Comparison of ENCODE assay signal across 2 cellular contexts in genomic region chr3:173001622-173002021, GRCh38.
TF ChIP-seq lines count a peak whose summit lies in the region.

No MANE protein-coding gene starts in this region.

TF ChIP-seq in GM23338, 12 proteins besides CTCF, POLR2A, EP300 and RAD21 (continued from another document):
- TF ChIP-seq ZNF462 (CRISPR knock-in tag; IDR thresholded peaks at IDR 0.05) (no peak), ZNF331 (CRISPR knock-in tag; IDR thresholded peaks at IDR 0.05; ENCODE audit: low read depth) (no peak), STAT1 (IDR thresholded peaks at IDR 0.05; ENCODE audit: unreplicated experiment) (no peak), POLR2AphosphoS5 (IDR thresholded peaks at IDR 0.05; ENCODE audit: low read depth) (no peak), ZNF114 (CRISPR knock-in tag; IDR thresholded peaks at IDR 0.05) (no peak), NANOG (IDR thresholded peaks at IDR 0.05; ENCODE audit: borderline replicate concordance) (no peak)
- TF ChIP-seq, protein P1, sequence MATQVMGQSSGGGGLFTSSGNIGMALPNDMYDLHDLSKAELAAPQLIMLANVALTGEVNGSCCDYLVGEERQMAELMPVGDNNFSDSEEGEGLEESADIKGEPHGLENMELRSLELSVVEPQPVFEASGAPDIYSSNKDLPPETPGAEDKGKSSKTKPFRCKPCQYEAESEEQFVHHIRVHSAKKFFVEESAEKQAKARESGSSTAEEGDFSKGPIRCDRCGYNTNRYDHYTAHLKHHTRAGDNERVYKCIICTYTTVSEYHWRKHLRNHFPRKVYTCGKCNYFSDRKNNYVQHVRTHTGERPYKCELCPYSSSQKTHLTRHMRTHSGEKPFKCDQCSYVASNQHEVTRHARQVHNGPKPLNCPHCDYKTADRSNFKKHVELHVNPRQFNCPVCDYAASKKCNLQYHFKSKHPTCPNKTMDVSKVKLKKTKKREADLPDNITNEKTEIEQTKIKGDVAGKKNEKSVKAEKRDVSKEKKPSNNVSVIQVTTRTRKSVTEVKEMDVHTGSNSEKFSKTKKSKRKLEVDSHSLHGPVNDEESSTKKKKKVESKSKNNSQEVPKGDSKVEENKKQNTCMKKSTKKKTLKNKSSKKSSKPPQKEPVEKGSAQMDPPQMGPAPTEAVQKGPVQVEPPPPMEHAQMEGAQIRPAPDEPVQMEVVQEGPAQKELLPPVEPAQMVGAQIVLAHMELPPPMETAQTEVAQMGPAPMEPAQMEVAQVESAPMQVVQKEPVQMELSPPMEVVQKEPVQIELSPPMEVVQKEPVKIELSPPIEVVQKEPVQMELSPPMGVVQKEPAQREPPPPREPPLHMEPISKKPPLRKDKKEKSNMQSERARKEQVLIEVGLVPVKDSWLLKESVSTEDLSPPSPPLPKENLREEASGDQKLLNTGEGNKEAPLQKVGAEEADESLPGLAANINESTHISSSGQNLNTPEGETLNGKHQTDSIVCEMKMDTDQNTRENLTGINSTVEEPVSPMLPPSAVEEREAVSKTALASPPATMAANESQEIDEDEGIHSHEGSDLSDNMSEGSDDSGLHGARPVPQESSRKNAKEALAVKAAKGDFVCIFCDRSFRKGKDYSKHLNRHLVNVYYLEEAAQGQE (IDR thresholded peaks at IDR 0.05; ENCODE audit: unreplicated experiment): no peak

TF ChIP-seq in K562, 482 proteins besides CTCF, POLR2A, EP300 and RAD21 (continued from another document):
- TF ChIP-seq, protein P2, sequence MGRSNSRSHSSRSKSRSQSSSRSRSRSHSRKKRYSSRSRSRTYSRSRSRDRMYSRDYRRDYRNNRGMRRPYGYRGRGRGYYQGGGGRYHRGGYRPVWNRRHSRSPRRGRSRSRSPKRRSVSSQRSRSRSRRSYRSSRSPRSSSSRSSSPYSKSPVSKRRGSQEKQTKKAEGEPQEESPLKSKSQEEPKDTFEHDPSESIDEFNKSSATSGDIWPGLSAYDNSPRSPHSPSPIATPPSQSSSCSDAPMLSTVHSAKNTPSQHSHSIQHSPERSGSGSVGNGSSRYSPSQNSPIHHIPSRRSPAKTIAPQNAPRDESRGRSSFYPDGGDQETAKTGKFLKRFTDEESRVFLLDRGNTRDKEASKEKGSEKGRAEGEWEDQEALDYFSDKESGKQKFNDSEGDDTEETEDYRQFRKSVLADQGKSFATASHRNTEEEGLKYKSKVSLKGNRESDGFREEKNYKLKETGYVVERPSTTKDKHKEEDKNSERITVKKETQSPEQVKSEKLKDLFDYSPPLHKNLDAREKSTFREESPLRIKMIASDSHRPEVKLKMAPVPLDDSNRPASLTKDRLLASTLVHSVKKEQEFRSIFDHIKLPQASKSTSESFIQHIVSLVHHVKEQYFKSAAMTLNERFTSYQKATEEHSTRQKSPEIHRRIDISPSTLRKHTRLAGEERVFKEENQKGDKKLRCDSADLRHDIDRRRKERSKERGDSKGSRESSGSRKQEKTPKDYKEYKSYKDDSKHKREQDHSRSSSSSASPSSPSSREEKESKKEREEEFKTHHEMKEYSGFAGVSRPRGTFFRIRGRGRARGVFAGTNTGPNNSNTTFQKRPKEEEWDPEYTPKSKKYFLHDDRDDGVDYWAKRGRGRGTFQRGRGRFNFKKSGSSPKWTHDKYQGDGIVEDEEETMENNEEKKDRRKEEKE (IDR thresholded peaks at IDR 0.05; ENCODE audit: borderline replicate concordance in 1 of 2, control insufficient read depth in 1 of 2, low read depth in 2 of 2, low read length in 1 of 2): no peak
- TF ChIP-seq ZNF561 (CRISPR knock-in tag; conservative IDR thresholded peaks at IDR 0.05) (no peak), KDM4B (IDR thresholded peaks at IDR 0.05; ENCODE audit: borderline replicate concordance in 2 of 2, low read depth in 1 of 2) (no peak), GATA2 (CRISPR knock-in tag; IDR thresholded peaks at IDR 0.05) (no peak), KLF10 (CRISPR knock-in tag; IDR thresholded peaks at IDR 0.05) (no peak), ZNF41 (CRISPR knock-in tag; conservative IDR thresholded peaks at IDR 0.05) (no peak), EZH2 (IDR thresholded peaks at IDR 0.05; ENCODE audit: borderline replicate concordance, low read depth, low read length) (no peak), MAFF (IDR thresholded peaks at IDR 0.05; ENCODE audit: low read length) (peak; percentile 4; the same call in 1 of the 2 replicates), ARHGAP35 (IDR thresholded peaks at IDR 0.05; ENCODE audit: partially characterized antibody) (no peak), HIVEP1 (CRISPR knock-in tag; IDR thresholded peaks at IDR 0.05) (no peak), DACH1 (IDR thresholded peaks at IDR 0.05; ENCODE audit: partially characterized antibody) (no peak), ASH1L (IDR thresholded peaks at IDR 0.05; ENCODE audit: borderline replicate concordance, low read depth, partially characterized antibody) (no peak), HOXB6 (CRISPR knock-in tag; IDR thresholded peaks at IDR 0.05; ENCODE audit: borderline replicate concordance) (no peak), DMBX1 (CRISPR knock-in tag; IDR thresholded peaks at IDR 0.05; ENCODE audit: borderline replicate concordance) (no peak), NR2C1 (IDR thresholded peaks at IDR 0.05) (no peak), NR2C1 (tag; IDR thresholded peaks at IDR 0.05) (no peak), MAFG (tag; conservative IDR thresholded peaks at IDR 0.05) (peak; percentile 16; the same call in 1 of the 2 replicates), ZNF695 (CRISPR knock-in tag; IDR thresholded peaks at IDR 0.05) (no peak), DLX4 (CRISPR knock-in tag; IDR thresholded peaks at IDR 0.05) (no peak), ZNF316 (IDR thresholded peaks at IDR 0.05) (peak; percentile 76), ZSCAN29 (IDR thresholded peaks at IDR 0.05) (no peak), U2AF2 (optimal IDR thresholded peaks at IDR 0.05; ENCODE audit: low read depth, low read length) (no peak)
